8 cellular contexts compared by ENCODE assay signal in genomic region chr16:50680907-50681885, GRCh38. TPM values are rescaled to one million over a fixed set of nuclear protein-coding genes. Genes with fewer than 3 reads are reported as not detected.
DNase-seq lines count a peak whose midpoint lies in the region; ATAC-seq and TF ChIP-seq lines count a peak whose summit lies in the region.

A gene with protein sequence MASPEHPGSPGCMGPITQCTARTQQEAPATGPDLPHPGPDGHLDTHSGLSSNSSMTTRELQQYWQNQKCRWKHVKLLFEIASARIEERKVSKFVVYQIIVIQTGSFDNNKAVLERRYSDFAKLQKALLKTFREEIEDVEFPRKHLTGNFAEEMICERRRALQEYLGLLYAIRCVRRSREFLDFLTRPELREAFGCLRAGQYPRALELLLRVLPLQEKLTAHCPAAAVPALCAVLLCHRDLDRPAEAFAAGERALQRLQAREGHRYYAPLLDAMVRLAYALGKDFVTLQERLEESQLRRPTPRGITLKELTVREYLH (minus strand): TSS chr16:50681312. CDS start chr16:50677526, 3,786 bp downstream.

- ATAC-seq in GM19455 (IDR thresholded peaks at IDR 0.05; ENCODE audit: unreplicated experiment) (peak; percentile 48), thoracic aorta (ENCODE audit: insufficient number of reproducible peaks, low FRiP score, low read depth) (no peak)

- TF ChIP-seq CTCF in thoracic aorta (IDR thresholded peaks at IDR 0.05), result no peak

- H3K27ac Mint-ChIP-seq in IgD-negative memory B cell (peak within 1 kb of the TSS; percentile 97 to 99 (median 98)), immature natural killer cell (peak within 1 kb of the TSS; percentile 90 to 98 (median 96))

- peaks cover 32% of the 10 kb centered on the region for H3K36me3 ChIP-seq in BLaER1
- H3K36me3 ChIP-seq in thoracic aorta, result no peaks in the 10 kb centered on the region

- H3K4me1 ChIP-seq in BLaER1, result peaks cover 69% of the 10 kb centered on the region
- H3K4me1 ChIP-seq in thoracic aorta (ENCODE audit: control insufficient read depth in 1 of 2, low read depth in 2 of 2), result no peaks in the 10 kb centered on the region

- peaks cover 2% of the 10 kb centered on the region for H3K27me3 Mint-ChIP-seq in IgD-negative memory B cell
- peaks cover 0 to 11% (median 2%) of the 10 kb centered on the region in 3 donors for H3K27me3 Mint-ChIP-seq in immature natural killer cell (ENCODE audit: low read depth in 3 of 3)

- H4K20me1 ChIP-seq in BLaER1, result 0 out of 2 replicates have a peak, but pooled peaks cover 13% of the 10 kb centered on the region

- peak within 1 kb of the TSS; percentile 91 to 96 (median 94) for H3K4me3 Mint-ChIP-seq in IgD-negative memory B cell
- peak within 1 kb of the TSS; percentile 88 to 92 (median 90) for H3K4me3 Mint-ChIP-seq in immature natural killer cell

- H3K27me3 ChIP-seq in BLaER1 (no peaks in the 10 kb centered on the region), thoracic aorta (replicated peaks; ENCODE audit: insufficient read depth) (no peaks in the 10 kb centered on the region)

- peaks cover 46 to 72% (median 58%) of the 10 kb centered on the region in 3 donors for H3K4me1 Mint-ChIP-seq in IgD-negative memory B cell
- peaks cover 89 to 96% of the 10 kb centered on the region in 2 donors for H3K4me1 Mint-ChIP-seq in immature natural killer cell

- peak within 1 kb of the TSS; percentile 67 for H3K4me3 ChIP-seq in BLaER1
- H3K4me3 ChIP-seq in thoracic aorta, result peak within 1 kb of the TSS; percentile 60

- peak within 1 kb of the TSS; percentile 78 for H3K9ac ChIP-seq in BLaER1

- H3K27ac ChIP-seq in BLaER1 (peak within 1 kb of the TSS; percentile 88), thoracic aorta (no peak within 1 kb of the TSS)

- H3K36me3 Mint-ChIP-seq in IgD-negative memory B cell (peaks cover 1% of the 10 kb centered on the region), immature natural killer cell (peaks cover 9 to 23% (median 10%) of the 10 kb centered on the region in 3 donors)

- peak within 1 kb of the TSS; percentile 97 for H3K4me2 ChIP-seq in BLaER1

- H3K9me3 ChIP-seq in BLaER1, result no peaks in the 10 kb centered on the region
- H3K9me3 ChIP-seq in thoracic aorta, result no peaks in the 10 kb centered on the region

- H3K9me3 Mint-ChIP-seq in IgD-negative memory B cell, result peaks cover 0 to 1% (median 0%) of the 10 kb centered on the region in 3 donors
- H3K9me3 Mint-ChIP-seq in immature natural killer cell, result no peaks in the 10 kb centered on the region

- peak; percentile 78 for DNase-seq in activated CD8-positive, alpha-beta memory T cell treated with anti-CD3 and anti-CD28 coated beads for 24 hours
- DNase-seq in immature natural killer cell (peak; percentile 70 to 77 (median 72)), thoracic aorta (ENCODE audit: low spot score) (no peak), NCI-H1694 (lab: John Stamatoyannopoulos, UW) (no peak), NCI-H2196 treated with DMSO at 0.1 percent for 48 hours (lab: John Stamatoyannopoulos, UW; ENCODE audit: unreplicated experiment) (no peak)

RNA-seq across cellular contexts. Expression of the gene that starts here (rescaled TPM):
- polyA plus RNA-seq in IgD-negative memory B cell (44.6 TPM), immature natural killer cell (10 to 100 TPM; 28.7 to 74.9 (median 30.9) TPM)
- 1 to 10 TPM; 3.3 to 4.6 TPM for total RNA-seq in thoracic aorta

Comparison
In these comparisons a context has a peak if more than half of its experiments do, and no peak if none do; other contexts are left out.
1. DNase-seq: peak in activated CD8-positive, alpha-beta memory T cell treated with anti-CD3 and anti-CD28 coated beads for 24 hours (single experiment) and immature natural killer cell (3 of 3); none in thoracic aorta (single experiment), NCI-H1694 (single experiment) and NCI-H2196 treated with DMSO at 0.1 percent for 48 hours (single experiment).